8 cellular contexts compared by ENCODE assay signal in genomic region chr3:42979044-42979962, GRCh38.
DNase-seq lines count a peak whose midpoint lies in the region; ATAC-seq and TF ChIP-seq lines count a peak whose summit lies in the region.

Gene GASK1A, plus strand, starts transcription at chr3:42979311. Its CDS starts 332 bp downstream, at chr3:42979643.

- H3K27ac ChIP-seq in skin epidermis = peak within 1 kb of the TSS in 13 of 21 experiments; percentile 4 to 74 (median 31)

- peak; percentile 8 for DNase-seq in GM06990 (ENCODE audit: extremely low read depth, insufficient read length)
- DNase-seq in NOMO-1 (lab: John Stamatoyannopoulos, UW; ENCODE audit: unreplicated experiment in 2 of 2) = peak; percentile 50 to 55
- no peak for DNase-seq in astrocyte of the cerebellum (ENCODE audit: low read depth)
- DNase-seq in islet precursor cell = peak; percentile 80
- DNase-seq in cerebellar cortex (ENCODE audit: low spot score) = no peak
- DNase-seq in NCI-H2107 (lab: John Stamatoyannopoulos, UW) = no peak

- ATAC-seq in HG03520 (IDR thresholded peaks at IDR 0.05; ENCODE audit: unreplicated experiment) = no peak

- in situ Hi-C loops in astrocyte of the cerebellum (cut with HindIII; ENCODE audit: low sequenced_read_pairs) = no loop called here

- H3K4me3 ChIP-seq in GM06990 (replicated peaks; ENCODE audit: low read depth, low read length) (no peak within 1 kb of the TSS; the same call in 1 of the 2 replicates), astrocyte of the cerebellum (ENCODE audit: low read depth, low read length) (peak within 1 kb of the TSS; percentile 39), skin epidermis (peak within 1 kb of the TSS; percentile 38 to 62 (median 48))

- peaks cover 1% of the 10 kb centered on the region; the same call in 1 of the 2 replicates for H3K27me3 ChIP-seq in GM06990 (replicated peaks; ENCODE audit: control insufficient read depth, insufficient read depth, low read length)

- no peaks in the 10 kb centered on the region for H3K36me3 ChIP-seq in GM06990 (ENCODE audit: control insufficient read depth, insufficient read depth, low read length)

- TF ChIP-seq CTCF in GM06990 (IDR thresholded peaks at IDR 0.05; ENCODE audit: insufficient read depth, low read length, poor library complexity, severe bottlenecking) (no peak), astrocyte of the cerebellum (IDR thresholded peaks at IDR 0.05; ENCODE audit: low read depth, low read length, missing control alignments) (no peak)

Comparison
In these comparisons a context has a peak if more than half of its experiments do, and no peak if none do; other contexts are left out.
1. DNase-seq: peak in GM06990 (single experiment), NOMO-1 (2 of 2) and islet precursor cell (single experiment); none in astrocyte of the cerebellum (single experiment), cerebellar cortex (single experiment) and NCI-H2107 (single experiment).